In genomic region chr10:63520463-63521388, GRCh38 we compare ENCODE assay signal across 8 cellular contexts. TPM values are rescaled to one million over a fixed set of nuclear protein-coding genes. Genes with fewer than 3 reads are reported as not detected.
DNase-seq lines count a peak whose midpoint lies in the region; ATAC-seq, FAIRE-seq and TF ChIP-seq lines count a peak whose summit lies in the region.

No MANE protein-coding gene starts in this region.

- no peaks in the 10 kb centered on the region for H3K36me3 Mint-ChIP-seq in astrocyte (ENCODE audit: low read depth, unreplicated experiment)

- H3K4me2 ChIP-seq in IMR-90 (ENCODE audit: low read depth, low read length) (peak overlapping the region; percentile 85), SU-DHL-6 (ENCODE audit: low read depth, low read length, poor library complexity, severe bottlenecking) (peak overlapping the region; percentile 81), astrocyte (ENCODE audit: low read length) (peak overlapping the region; percentile 87)

- H2AFZ ChIP-seq in IMR-90 (replicated peaks; ENCODE audit: low read length, poor library complexity) = peak overlapping the region; percentile 97
- peak overlapping the region; percentile 98 for H2AFZ ChIP-seq in SU-DHL-6 (ENCODE audit: low read depth, low read length, severe bottlenecking)
- peak overlapping the region; percentile 82 for H2AFZ ChIP-seq in astrocyte (ENCODE audit: low read depth, low read length)

- peak overlapping the region; percentile 84 for H3K9ac ChIP-seq in IMR-90 (ENCODE audit: low read depth, low read length)
- H3K9ac ChIP-seq in SU-DHL-6 (ENCODE audit: low read length) = peak overlapping the region; percentile 86
- H3K9ac ChIP-seq in astrocyte (ENCODE audit: low read length) = peak overlapping the region; percentile 93

- dilution Hi-C loops in IMR-90 (cut with HindIII; ENCODE audit: low sequenced_read_pairs, unreplicated experiment) = no loop called here

- peak overlapping the region; percentile 82 for H3K4me3 Mint-ChIP-seq in astrocyte (ENCODE audit: unreplicated experiment)

- no peaks in the 10 kb centered on the region for H3K9me2 ChIP-seq in SU-DHL-6 (replicated peaks; ENCODE audit: insufficient read depth, low read length)

- H3K4me3 ChIP-seq in IMR-90 (ENCODE audit: insufficient read depth, low read depth, low read length) (peak overlapping the region; percentile 79), SU-DHL-6 (ENCODE audit: insufficient read depth, low read length, poor library complexity, severe bottlenecking) (peak overlapping the region; percentile 71), astrocyte (ENCODE audit: insufficient read depth, low read depth, low read length) (peak overlapping the region; percentile 76), sigmoid colon (peak overlapping the region; percentile 40 to 92 (median 86))

- H3K4me1 Mint-ChIP-seq in astrocyte (ENCODE audit: low read depth, unreplicated experiment) = peaks cover 31% of the 10 kb centered on the region

- peak overlapping the region; percentile 90 for H2AK5ac ChIP-seq in IMR-90 (ENCODE audit: low read depth, low read length)

- H3K9me1 ChIP-seq in IMR-90 (ENCODE audit: insufficient read depth, low read length) = peaks cover 9% of the 10 kb centered on the region; the same call in 1 of the 2 replicates

- H3K27ac Mint-ChIP-seq in astrocyte (ENCODE audit: unreplicated experiment) = no peak overlapping the region

- H3K4me1 ChIP-seq in IMR-90 (ENCODE audit: control insufficient read depth, insufficient read depth, low read length) (peaks cover 6% of the 10 kb centered on the region), astrocyte (ENCODE audit: insufficient read depth, low read length) (peaks cover 14% of the 10 kb centered on the region), sigmoid colon (peaks cover 0 to 82% (median 53%) of the 10 kb centered on the region in 4 donors)

- peaks cover 2% of the 10 kb centered on the region; the same call in 1 of the 2 replicates for H3K9me3 ChIP-seq in IMR-90 (ENCODE audit: control insufficient read depth, insufficient read depth, low read length)
- no peaks in the 10 kb centered on the region for H3K9me3 ChIP-seq in SU-DHL-6 (ENCODE audit: insufficient read depth, low read length)
- H3K9me3 ChIP-seq in astrocyte (ENCODE audit: insufficient read depth, low read depth, low read length) = no peaks in the 10 kb centered on the region
- H3K9me3 ChIP-seq in sigmoid colon = no peaks in the 10 kb centered on the region

- peak overlapping the region; percentile 92 to 97 for H4K8ac ChIP-seq in IMR-90 (ENCODE audit: low read depth in 2 of 2, low read length in 2 of 2)

- H3K27ac ChIP-seq in IMR-90 (ENCODE audit: insufficient read depth, low read length) = peak overlapping the region; percentile 90
- H3K27ac ChIP-seq in SU-DHL-6 (ENCODE audit: low read depth, low read length) = peak overlapping the region; percentile 58
- peak overlapping the region; percentile 74 for H3K27ac ChIP-seq in astrocyte (ENCODE audit: low read depth, low read length)
- peak overlapping the region; percentile 98 to 100 (median 98) for H3K27ac ChIP-seq in sigmoid colon

- peak; percentile 67 for ATAC-seq in GM21576 (IDR thresholded peaks at IDR 0.05; ENCODE audit: unreplicated experiment)
- peak; percentile 87 for ATAC-seq in IMR-90 (ENCODE audit: low read depth)

- no peaks in the 10 kb centered on the region for H3K27me3 Mint-ChIP-seq in astrocyte (ENCODE audit: low read depth, unreplicated experiment)

- peak overlapping the region; percentile 87 for H3K23ac ChIP-seq in IMR-90 (ENCODE audit: low read depth, low read length)

- WGBS in IMR-90 (ENCODE audit: extremely low coverage in 2 of 2, insufficient read length in 1 of 2), 2 experiments = 0% methylated on average over 1 of the region's 46 CpGs; no CpG with 5 or more reads in 1 of the 2 experiments
- 2 to 6% methylated on average over 46 of the region's 46 CpGs for WGBS in sigmoid colon, 2 donors

- TF ChIP-seq RAD21 in IMR-90 (IDR thresholded peaks at IDR 0.05; ENCODE audit: low read length) = no peak

- peak overlapping the region; percentile 79 for H3K56ac ChIP-seq in IMR-90 (ENCODE audit: extremely low read depth, insufficient read depth, low read length)

- BruUV-seq in IMR-90 (replicated peaks; lab: Mats Ljungman, UMichigan) = no TSS peak

- H3K79me1 ChIP-seq in IMR-90 (ENCODE audit: low read depth in 1 of 2, low read length in 2 of 2) = peaks cover 32 to 63% of the 10 kb centered on the region in 2 experiments

- H4K20me1 ChIP-seq in IMR-90 (ENCODE audit: insufficient read depth, low read length) (peaks cover 5% of the 10 kb centered on the region; the same call in 1 of the 2 replicates), SU-DHL-6 (ENCODE audit: low read depth, low read length) (peaks cover 4% of the 10 kb centered on the region; the same call in 1 of the 2 replicates), astrocyte (ENCODE audit: insufficient read depth, low read length) (peaks cover 54% of the 10 kb centered on the region)

- H3K18ac ChIP-seq in IMR-90 (ENCODE audit: low read depth, low read length) = peak overlapping the region; percentile 78

- no peak for FAIRE-seq in astrocyte (lab: Jason Lieb, UNC)

- H3K36me3 ChIP-seq in IMR-90 (ENCODE audit: control insufficient read depth, insufficient read depth, low read length) (no peaks in the 10 kb centered on the region), SU-DHL-6 (ENCODE audit: low read length) (no peaks in the 10 kb centered on the region), astrocyte (ENCODE audit: insufficient read depth, low read length) (no peaks in the 10 kb centered on the region), sigmoid colon (no peaks in the 10 kb centered on the region)

- H3K27me3 ChIP-seq in IMR-90 (ENCODE audit: control insufficient read depth, insufficient read depth, low read length) = no peaks in the 10 kb centered on the region
- H3K27me3 ChIP-seq in SU-DHL-6 (ENCODE audit: low read length) = no peaks in the 10 kb centered on the region
- H3K27me3 ChIP-seq in astrocyte (ENCODE audit: insufficient read depth, low read length) = no peaks in the 10 kb centered on the region
- H3K27me3 ChIP-seq in sigmoid colon = no peaks in the 10 kb centered on the region

- peak overlapping the region; percentile 86 for H3K14ac ChIP-seq in IMR-90 (replicated peaks; ENCODE audit: low read depth, low read length)

- DNase-seq in GM04503 (ENCODE audit: low read depth) (peak; percentile 27), IMR-90 (peak; percentile 28), astrocyte (ENCODE audit: low read depth) (peak; percentile 79), hypothalamus (lab: John Stamatoyannopoulos, UW) (peak in 36 of 51 donors; percentile 15 to 82 (median 52)), sigmoid colon (peak; percentile 81), germinal center (ENCODE audit: low spot score) (no peak)

- H2AK9ac ChIP-seq in IMR-90 (replicated peaks; ENCODE audit: low read depth, low read length, poor library complexity) = peak overlapping the region; percentile 83

- H2BK20ac ChIP-seq in IMR-90 (ENCODE audit: low read depth, low read length) = no peak overlapping the region

- intact Hi-C loops in IMR-90 (cut with micrococcal nuclease) (loop anchor here (5.0 kb wide), 3 partner anchors 92 to 313 kb away; no protein-coding TSS in a partner anchor), sigmoid colon (cut with DNase I) (loop anchor here (2.0 to 5.0 kb wide), 3 partner anchors 192 to 303 kb away; no protein-coding TSS in a partner anchor)

- H2BK120ac ChIP-seq in IMR-90 (ENCODE audit: low read depth, low read length) = peak overlapping the region; percentile 44; the same call in 1 of the 2 replicates

- TF ChIP-seq POLR2A in IMR-90 (IDR thresholded peaks at IDR 0.05; ENCODE audit: low read depth, low read length) (peak; percentile 22; the same call in 1 of the 2 replicates), sigmoid colon (IDR thresholded peaks at IDR 0.05) (no peak)

- H3F3A ChIP-seq in SU-DHL-6 (ENCODE audit: insufficient read depth) = peaks cover 17% of the 10 kb centered on the region; the same call in 1 of the 2 replicates

- peak overlapping the region; percentile 86 for H4K5ac ChIP-seq in IMR-90 (ENCODE audit: low read depth, low read length)

- H2BK5ac ChIP-seq in IMR-90 (ENCODE audit: low read depth, low read length, poor library complexity, severe bottlenecking) = peak overlapping the region; percentile 73

- in situ Hi-C loops in IMR-90 (cut with MboI; ENCODE audit: low sequenced_read_pairs) = no loop called here

- H2BK15ac ChIP-seq in IMR-90 (ENCODE audit: low read depth, low read length) = no peak overlapping the region

- peak overlapping the region; percentile 83 for H3K4ac ChIP-seq in IMR-90 (ENCODE audit: low read depth, low read length)

- H4K91ac ChIP-seq in IMR-90 (ENCODE audit: insufficient read depth, low read depth, low read length) = peak overlapping the region; percentile 88

- TF ChIP-seq CTCF in IMR-90 (conservative IDR thresholded peaks at IDR 0.05; ENCODE audit: low read depth, low read length) (no peak), SU-DHL-6 (IDR thresholded peaks at IDR 0.05; ENCODE audit: insufficient read depth, low read length, poor library complexity, severe bottlenecking) (no peak), astrocyte (IDR thresholded peaks at IDR 0.05; ENCODE audit: insufficient read depth, low read depth, low read length) (no peak), sigmoid colon (IDR thresholded peaks at IDR 0.05) (no peak)

- TF ChIP-seq EP300 in sigmoid colon (IDR thresholded peaks at IDR 0.05) = no peak

- H3K79me2 ChIP-seq in SU-DHL-6 (ENCODE audit: insufficient read depth, low read length) (peaks cover 46% of the 10 kb centered on the region), astrocyte (ENCODE audit: insufficient read depth, low read length) (peaks cover 93% of the 10 kb centered on the region)

- POLR2A ChIA-PET in IMR-90 (lab: Charles Lee; ENCODE audit: unreplicated experiment) = interaction anchor here (0.6 kb wide), 1 partner anchor 9 kb away, joined by 6 read pairs; no protein-coding TSS in a partner anchor

- CTCF ChIA-PET in IMR-90 (lab: Yijun Ruan, JAX) = interaction anchor here (0.6 kb wide), 1 partner anchor 237 kb away, joined by 3 read pairs; no protein-coding TSS in a partner anchor

- no peaks in the 10 kb centered on the region for H3K9me3 Mint-ChIP-seq in astrocyte (ENCODE audit: unreplicated experiment)

TF ChIP-seq in IMR-90, 13 proteins besides CTCF, POLR2A, EP300 and RAD21 (continues in another document):
- no peak for TF ChIP-seq FOS (IDR thresholded peaks at IDR 0.05; ENCODE audit: low read depth, low read length)

RNA-seq across cellular contexts. Expression of gene REEP3, which starts 0.5 kb away (rescaled TPM):
- total RNA-seq in IMR-90 (2012; rRNA removed) = 28.9 and 48.6 TPM in 2 replicates
- 9.2 and 11.7 TPM in 2 replicates for polyA plus RNA-seq in IMR-90 (2012; rRNA removed)
- 3.6 and 4.4 TPM in 2 replicates for polyA plus RNA-seq in IMR-90 (2012; cell fraction: cytosol; rRNA removed)
- polyA plus RNA-seq in IMR-90 (2012; cell fraction: nucleus; rRNA removed; ENCODE audit: low replicate concordance) = 1.0 and 4.6 TPM in 2 replicates
- 44.6 and 52.0 TPM in 2 replicates for total RNA-seq in astrocyte
- 100 to 1,000 TPM in 2 of 4 donors, 10 to 100 TPM in 2; 69.2 to 116 (median 101) TPM for total RNA-seq in sigmoid colon
- 10 to 100 TPM in 1 of 3 donors, 1 to 10 TPM in 2; 8.6 to 10.2 (median 9.3) TPM for polyA plus RNA-seq in sigmoid colon

RNA-seq across cellular contexts. Expression of gene JMJD1C, which starts 54.9 kb away (rescaled TPM):
- total RNA-seq in IMR-90 (2012; rRNA removed) (96.8 and 108 TPM in 2 replicates), astrocyte (55.4 and 61.0 TPM in 2 replicates), sigmoid colon (100 to 1,000 TPM in 3 of 4 donors, 10 to 100 TPM in 1; 94.2 to 134 (median 121) TPM)
- polyA plus RNA-seq in IMR-90 (2012; rRNA removed) (10.6 and 15.6 TPM in 2 replicates), sigmoid colon (10 to 100 TPM; 13.2 to 26.9 (median 14.3) TPM)
- 2.0 and 2.7 TPM in 2 replicates for polyA plus RNA-seq in IMR-90 (2012; cell fraction: cytosol; rRNA removed)
- polyA plus RNA-seq in IMR-90 (2012; cell fraction: nucleus; rRNA removed; ENCODE audit: low replicate concordance) = 4.5 and 57.4 TPM in 2 replicates
